ENCODE assay signal across 37 cellular contexts in genomic region chr20:19855426-19855825, GRCh38.
"Had no signal": no experiment of that assay in that cellular context is flagged by ENCODE, and none has a peak within 500 bp of the region (broad histone marks: within the 10 kb centered on the region; RNA-seq: fewer than 3 reads in every experiment).

No MANE protein-coding gene starts in this region.

- H3K27ac Mint-ChIP-seq: activated B cell treated with CpG ODN at 0.5 μM for 24 hours; activated CD4-positive, alpha-beta memory T cell treated with anti-CD3 and anti-CD28 coated beads for 36 hours; activated CD4-positive, alpha-beta T cell treated with anti-CD3 and anti-CD28 coated beads, Interleukin-2, amount 10 ng/mL, durations not matched to agents 24 days and 14 days; activated CD8-positive, alpha-beta T cell treated with anti-CD3 and anti-CD28 coated beads for 36 hours; activated naive CD4-positive, alpha-beta T cell treated with anti-CD3 and anti-CD28 coated beads for 36 hours; activated naive CD4-positive, alpha-beta T cell treated with anti-CD3 and anti-CD28 coated beads, Interleukin-2, amount 50 U/mL, for 72 hours; activated naive CD8-positive, alpha-beta T cell treated with anti-CD3 and anti-CD28 coated beads for 36 hours; activated T-cell treated with anti-CD3 and anti-CD28 coated beads, Interleukin-2, amount 50 U/mL, for 72 hours; activated T-helper 1 cell treated with anti-CD3 and anti-CD28 coated beads, Interleukin-12 subunit alpha, Interleukin-12 subunit beta, Interleukin-2, Interleukin-4 antibody, amounts not matched to agents 30 ng/mL and 10 ng/mL and 1 ng/mL, durations not matched to agents 14 hours and 24 hours and 36 hours; activated T-helper 17 cell treated with anti-CD3 and anti-CD28 coated beads, Interleukin-2, amount 50 U/mL, for 72 hours; T-helper 1 cell treated with Interleukin-12 subunit alpha and Interleukin-12 subunit beta and Interleukin-4 antibody, amounts not matched to agents 30 μg/mL and 1 μg/mL, for 36 hours; T-helper 2 cell treated with Interferon-gamma antibody and Interleukin-4, amounts not matched to agents 5 μg/mL and 100 μg/mL, for 36 hours had no signal

- H3K36me3 Mint-ChIP-seq: activated CD4-positive, alpha-beta memory T cell treated with anti-CD3 and anti-CD28 coated beads for 36 hours; activated naive CD4-positive, alpha-beta T cell treated with anti-CD3 and anti-CD28 coated beads, Interleukin-2, amount 50 U/mL, for 72 hours; activated naive CD8-positive, alpha-beta T cell treated with anti-CD3 and anti-CD28 coated beads for 36 hours had no signal

- H3K9me3 ChIP-seq: adrenal gland, body of pancreas, breast epithelium had no signal

- H3K27me3 Mint-ChIP-seq: activated CD4-positive, alpha-beta T cell treated with anti-CD3 and anti-CD28 coated beads, Interleukin-2, amount 10 ng/mL, durations not matched to agents 24 days and 14 days had no signal

- H3K27ac ChIP-seq: adrenal gland, body of pancreas, brain microvascular endothelial cell, breast epithelium, VCaP had no signal

- ATAC-seq: activated CD8-positive, alpha-beta T cell treated with anti-CD3 and anti-CD28 coated beads for 36 hours; activated naive CD4-positive, alpha-beta T cell treated with anti-CD3 and anti-CD28 coated beads, Interleukin-2, amount 50 U/mL, for 72 hours; activated T-cell treated with anti-CD3 and anti-CD28 coated beads, Interleukin-2, amount 50 U/mL, for 4 hours; activated T-cell treated with anti-CD3 and anti-CD28 coated beads, Interleukin-2, amount 50 U/mL, for 72 hours; activated T-helper 17 cell treated with anti-CD3 and anti-CD28 coated beads, Interleukin-2, amount 50 U/mL, for 72 hours; body of pancreas had no signal

- H3K27me3 ChIP-seq: adrenal gland, body of pancreas, brain microvascular endothelial cell, breast epithelium had no signal

- H3K4me3 Mint-ChIP-seq: activated B cell treated with CpG ODN at 0.5 μM for 24 hours; activated CD4-positive, alpha-beta memory T cell treated with anti-CD3 and anti-CD28 coated beads for 36 hours; activated CD4-positive, alpha-beta T cell treated with anti-CD3 and anti-CD28 coated beads, Interleukin-2, amount 10 ng/mL, durations not matched to agents 24 days and 14 days; activated CD8-positive, alpha-beta T cell treated with anti-CD3 and anti-CD28 coated beads for 36 hours; activated naive CD4-positive, alpha-beta T cell treated with anti-CD3 and anti-CD28 coated beads for 36 hours; activated naive CD8-positive, alpha-beta T cell treated with anti-CD3 and anti-CD28 coated beads for 36 hours; activated T-cell treated with anti-CD3 and anti-CD28 coated beads, Interleukin-2, amount 50 U/mL, for 4 hours; activated T-cell treated with anti-CD3 and anti-CD28 coated beads, Interleukin-2, amount 50 U/mL, for 72 hours; activated T-helper 1 cell treated with anti-CD3 and anti-CD28 coated beads, Interleukin-12 subunit alpha, Interleukin-12 subunit beta, Interleukin-2, Interleukin-4 antibody, amounts not matched to agents 30 ng/mL and 10 ng/mL and 1 ng/mL, durations not matched to agents 14 hours and 24 hours and 36 hours; activated T-helper 17 cell treated with anti-CD3 and anti-CD28 coated beads, Interleukin-2, amount 50 U/mL, for 72 hours; T-helper 1 cell treated with Interleukin-12 subunit alpha and Interleukin-12 subunit beta and Interleukin-4 antibody, amounts not matched to agents 30 μg/mL and 1 μg/mL, for 36 hours; T-helper 2 cell treated with Interferon-gamma antibody and Interleukin-4, amounts not matched to agents 5 μg/mL and 100 μg/mL, for 36 hours had no signal

- FAIRE-seq: astrocyte, TTC549 had no signal

- H3K4me3 ChIP-seq: adrenal gland, body of pancreas, breast epithelium had no signal

- H3K36me3 ChIP-seq: adrenal gland, brain microvascular endothelial cell, breast epithelium had no signal

- H3K4me1 ChIP-seq: adrenal gland, body of pancreas, breast epithelium had no signal

- H3K9me3 Mint-ChIP-seq: activated CD8-positive, alpha-beta T cell treated with anti-CD3 and anti-CD28 coated beads for 36 hours; activated T-cell treated with anti-CD3 and anti-CD28 coated beads, Interleukin-2, amount 50 U/mL, for 4 hours; activated T-helper 1 cell treated with anti-CD3 and anti-CD28 coated beads, Interleukin-12 subunit alpha, Interleukin-12 subunit beta, Interleukin-2, Interleukin-4 antibody, amounts not matched to agents 30 ng/mL and 10 ng/mL and 1 ng/mL, durations not matched to agents 14 hours and 24 hours and 36 hours; activated T-helper 17 cell treated with anti-CD3 and anti-CD28 coated beads, Interleukin-2, amount 50 U/mL, for 72 hours; T-helper 1 cell treated with Interleukin-12 subunit alpha and Interleukin-12 subunit beta and Interleukin-4 antibody, amounts not matched to agents 30 μg/mL and 1 μg/mL, for 36 hours; T-helper 2 cell treated with Interferon-gamma antibody and Interleukin-4, amounts not matched to agents 5 μg/mL and 100 μg/mL, for 36 hours had no signal

- DNase-seq: activated B cell treated with CpG ODN at 0.5 μM for 24 hours; activated CD4-positive, alpha-beta memory T cell treated with anti-CD3 and anti-CD28 coated beads for 36 hours; activated CD4-positive, alpha-beta T cell treated with anti-CD3 and anti-CD28 coated beads for 4 hours; activated CD4-positive, alpha-beta T cell treated with anti-CD3 and anti-CD28 coated beads, Interleukin-2, amount 10 ng/mL, durations not matched to agents 24 days and 14 days; activated CD4-positive, alpha-beta T cell treated with anti-CD3 and anti-CD28 coated beads, Interleukin-2, amount 50 U/mL, for 1 hour; activated CD4-positive, alpha-beta T cell treated with anti-CD3 and anti-CD28 coated beads, Interleukin-2, amount 50 U/mL, for 4 hours; activated CD4-positive, CD25-positive, alpha-beta regulatory T cell treated with anti-CD3 and anti-CD28 coated beads, Interleukin-2, amount 50 U/mL, for 72 hours; activated CD8-positive, alpha-beta memory T cell treated with anti-CD3 and anti-CD28 coated beads, Interleukin-2, amount 50 U/mL, for 4 hours; activated CD8-positive, alpha-beta T cell treated with anti-CD3 and anti-CD28 coated beads for 36 hours; activated effector memory CD4-positive, alpha-beta T cell treated with anti-CD3 and anti-CD28 coated beads, Interleukin-2, amount 50 U/mL, for 16 hours; activated gamma-delta T cell treated with Interleukin-2 at 50 U/mL for 16 hours; activated naive CD4-positive, alpha-beta T cell; activated naive CD4-positive, alpha-beta T cell treated with anti-CD3 and anti-CD28 coated beads for 36 hours; activated naive CD4-positive, alpha-beta T cell treated with anti-CD3 and anti-CD28 coated beads, Interleukin-2, amount 50 U/mL, for 16 hours; activated naive CD8-positive, alpha-beta T cell treated with anti-CD3 and anti-CD28 coated beads for 36 hours; activated T-cell treated with anti-CD3 and anti-CD28 coated beads for 4 hours; activated T-cell treated with anti-CD3 and anti-CD28 coated beads, Interleukin-2, amount 50 U/mL, for 1 hour; activated T-cell treated with anti-CD3 and anti-CD28 coated beads, Interleukin-2, amount 50 U/mL, for 4 hours; activated T-cell treated with anti-CD3 and anti-CD28 coated beads, Interleukin-2, amount 50 U/mL, for 72 hours; adrenal gland; amniotic stem cell; aorta; body of pancreas; brain microvascular endothelial cell; central memory CD4-positive, alpha-beta T cell; T-helper 1 cell; T-helper 2 cell; T-helper 9 cell had no signal

- H3K4me1 Mint-ChIP-seq: activated B cell treated with CpG ODN at 0.5 μM for 24 hours; activated CD4-positive, alpha-beta T cell treated with anti-CD3 and anti-CD28 coated beads, Interleukin-2, amount 10 ng/mL, durations not matched to agents 24 days and 14 days; activated naive CD8-positive, alpha-beta T cell treated with anti-CD3 and anti-CD28 coated beads for 36 hours; activated T-helper 17 cell treated with anti-CD3 and anti-CD28 coated beads, Interleukin-2, amount 50 U/mL, for 72 hours had no signal
